In genomic region chr17:8108972-8109668, GRCh38 we compare ENCODE assay signal across 21 cellular contexts. TPM values are rescaled to one million over a fixed set of nuclear protein-coding genes. Genes with fewer than 3 reads are reported as not detected.
"Had no signal": no experiment of that assay in that cellular context is flagged by ENCODE, and none has a peak within 500 bp of the region (broad histone marks: within the 10 kb centered on the region; RNA-seq: fewer than 3 reads in every experiment).

No MANE protein-coding gene starts in this region.

- H3K27me3 ChIP-seq: testis had no signal

- H3K36me3 ChIP-seq: gastroesophageal sphincter, upper lobe of right lung had no signal

- DNase-seq: activated CD4-positive, alpha-beta T cell treated with anti-CD3 and anti-CD28 coated beads for 36 hours; activated CD8-positive, alpha-beta memory T cell treated with anti-CD3 and anti-CD28 coated beads, Interleukin-2, amount 50 U/mL, for 48 hours; activated CD8-positive, alpha-beta T cell treated with anti-CD3 and anti-CD28 coated beads, Interleukin-2, amount 10 ng/mL, durations not matched to agents 7 days and 5 days; activated naive CD4-positive, alpha-beta T cell treated with Interleukin-2 at 50 U/mL for 16 hours; activated naive CD8-positive, alpha-beta T cell treated with anti-CD3 and anti-CD28 coated beads, Interleukin-2, amount 50 U/mL, for 24 hours; effector memory CD4-positive, alpha-beta T cell; kidney glomerular epithelial cell; natural killer cell; occipital lobe; stimulated activated CD4-positive, alpha-beta T cell treated with anti-CD3 and anti-CD28 coated beads, Interleukin-12 subunit alpha, Interleukin-12 subunit beta, amount 100 ng/mL, for 4 hours; stimulated activated CD4-positive, alpha-beta T cell treated with anti-CD3 and anti-CD28 coated beads, Interleukin-2, amount 100 ng/mL, for 48 hours; stimulated activated naive CD8-positive, alpha-beta T cell treated with anti-CD3 and anti-CD28 coated beads, Interleukin-15, amount 100 ng/mL, for 72 hours; testis; upper lobe of right lung had no signal

- H3K36me3 Mint-ChIP-seq: natural killer cell had no signal

- FAIRE-seq: astrocyte had no signal

- H3K9me3 ChIP-seq: gastroesophageal sphincter, testis, upper lobe of right lung had no signal

- H3K4me3 Mint-ChIP-seq: activated naive CD8-positive, alpha-beta T cell treated with anti-CD3 and anti-CD28 coated beads, Interleukin-2, amount 50 U/mL, for 24 hours had no signal

- H3K27ac ChIP-seq: coronary artery, gastroesophageal sphincter, testis, upper lobe of right lung had no signal

- H3K9me3 Mint-ChIP-seq: activated naive CD8-positive, alpha-beta T cell treated with anti-CD3 and anti-CD28 coated beads, Interleukin-2, amount 50 U/mL, for 24 hours; natural killer cell; stimulated activated naive CD8-positive, alpha-beta T cell treated with anti-CD3 and anti-CD28 coated beads, Interleukin-15, amount 100 ng/mL, for 72 hours had no signal

- H3K27ac Mint-ChIP-seq: activated CD4-positive, alpha-beta T cell treated with anti-CD3 and anti-CD28 coated beads for 36 hours; activated CD8-positive, alpha-beta T cell treated with anti-CD3 and anti-CD28 coated beads, Interleukin-2, amount 10 ng/mL, durations not matched to agents 7 days and 5 days; activated naive CD8-positive, alpha-beta T cell treated with anti-CD3 and anti-CD28 coated beads, Interleukin-2, amount 50 U/mL, for 24 hours; natural killer cell; stimulated activated naive CD8-positive, alpha-beta T cell treated with anti-CD3 and anti-CD28 coated beads, Interleukin-15, amount 100 ng/mL, for 72 hours had no signal

- ATAC-seq: gastroesophageal sphincter had no signal

RNA-seq across cellular contexts. Expression of gene ALOXE3, which starts 9.2 kb away (rescaled TPM):
- total RNA-seq: activated CD8-positive, alpha-beta T cell treated with anti-CD3 and anti-CD28 coated beads, Interleukin-2, amount 10 ng/mL, durations not matched to agents 7 days and 5 days; cardiac septum; epithelial cell of proximal tubule; natural killer cell; pulmonary artery endothelial cell; upper lobe of right lung had no signal

RNA-seq across cellular contexts. Expression of gene HES7, which starts 14.8 kb away (rescaled TPM):
- total RNA-seq: lower leg skin, upper lobe of right lung had no signal

RNA-seq across cellular contexts. Expression of gene ALOX12B, which starts 21.6 kb away (rescaled TPM):
- total RNA-seq: astrocyte, cardiac septum, pulmonary artery endothelial cell, upper lobe of right lung had no signal
